Comparison of ENCODE assay signal across 8 cellular contexts in the genomic region with DNA sequence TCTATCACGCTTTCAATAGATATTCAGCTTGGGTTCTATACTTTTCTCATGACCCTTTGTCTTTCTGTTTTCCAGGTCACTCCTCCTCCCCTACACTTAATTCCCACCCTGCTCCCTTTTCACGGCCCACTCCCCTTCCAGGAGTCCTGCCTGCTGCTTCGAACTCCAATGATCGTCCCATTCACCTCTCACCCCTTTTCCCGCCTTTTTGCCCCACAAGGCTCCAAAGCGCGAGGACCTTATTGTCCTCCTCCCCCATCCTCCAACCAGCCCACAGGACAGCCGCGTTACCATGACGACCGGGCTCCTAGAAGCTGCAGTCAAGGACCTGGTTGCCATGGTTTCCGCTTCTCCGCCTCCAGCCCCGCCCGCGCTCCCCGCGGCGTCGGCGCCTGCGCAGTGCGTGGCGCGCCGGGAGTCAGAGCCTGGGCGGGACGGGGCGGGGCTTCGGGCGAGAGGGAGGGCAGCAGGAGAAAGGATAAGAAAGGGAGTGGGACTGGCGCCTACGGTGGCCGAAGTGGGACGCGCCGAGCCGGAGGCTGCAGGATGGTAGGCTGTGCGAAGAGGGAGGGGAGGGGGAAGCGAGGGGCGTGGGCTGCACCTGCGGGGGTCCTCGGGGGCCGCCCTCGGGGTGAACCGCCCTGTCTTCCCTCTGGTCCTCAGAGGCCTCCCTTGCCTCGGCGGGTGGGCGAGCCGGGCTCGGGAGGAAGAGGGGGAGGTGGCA. TPM values are rescaled to one million over a fixed set of nuclear protein-coding genes. Genes with fewer than 3 reads are reported as not detected.
DNase-seq lines count a peak whose midpoint lies in the region; ATAC-seq, FAIRE-seq and TF ChIP-seq lines count a peak whose summit lies in the region.

A gene (plus strand): TSS at position 508 of the 724 bp plus-strand sequence. CDS start 39 bp downstream, at position 547.

- H3K4me1 ChIP-seq in colonic mucosa = no peaks in the 10 kb centered on the region

- H3K27ac ChIP-seq in colonic mucosa = peak within 1 kb of the TSS; percentile 57

- POLR2A ChIA-PET in activated CD4-positive, alpha-beta T cell treated with anti-CD3 and anti-CD28 coated beads, Interleukin-2, amount 10 ng/mL, durations not matched to agents 7 days and 5 days (lab: Charles Lee) = interaction anchor here (1.0 kb wide), 1 partner anchor 98 kb away, joined by 4 read pairs; no protein-coding TSS in a partner anchor

- DNase-seq in AG10803 (ENCODE audit: low read depth) (peak; percentile 94), GM19239 (ENCODE audit: insufficient read length, low spot score) (peak; percentile 97), NCI-H526 (lab: John Stamatoyannopoulos, UW) (peak; percentile 95 to 98), colonic mucosa (peak; percentile 96), left colon (peak; percentile 94 to 95)
- DNase-seq in activated CD4-positive, alpha-beta T cell treated with anti-CD3 and anti-CD28 coated beads, Interleukin-2, amount 10 ng/mL, durations not matched to agents 7 days and 5 days = peak; percentile 96
- peak; percentile 94 for DNase-seq in stimulated activated CD4-positive, alpha-beta T cell treated with anti-CD3 and anti-CD28 coated beads, Interleukin-1b, Interleukin-23, amount 100 ng/mL, for 4 hours (ENCODE audit: low read depth in 2 of 2)

- peaks cover 5% of the 10 kb centered on the region for H3K36me3 ChIP-seq in colonic mucosa

- peak within 1 kb of the TSS; percentile 55 for H3K27ac Mint-ChIP-seq in activated CD4-positive, alpha-beta T cell treated with anti-CD3 and anti-CD28 coated beads, Interleukin-2, amount 10 ng/mL, durations not matched to agents 7 days and 5 days

- H3K9me3 Mint-ChIP-seq in activated CD4-positive, alpha-beta T cell treated with anti-CD3 and anti-CD28 coated beads, Interleukin-2, amount 10 ng/mL, durations not matched to agents 7 days and 5 days = no peaks in the 10 kb centered on the region

- CTCF ChIA-PET in activated CD4-positive, alpha-beta T cell treated with anti-CD3 and anti-CD28 coated beads, Interleukin-2, amount 10 ng/mL, durations not matched to agents 7 days and 5 days (lab: Charles Lee) = interaction anchor here (0.8 to 3.1 kb wide), 3 partner anchors 10 to 90 kb away, joined by 3 to 20 read pairs (median 4); no protein-coding TSS in a partner anchor

- peaks cover 9% of the 10 kb centered on the region for H3K36me3 Mint-ChIP-seq in activated CD4-positive, alpha-beta T cell treated with anti-CD3 and anti-CD28 coated beads, Interleukin-2, amount 10 ng/mL, durations not matched to agents 7 days and 5 days (ENCODE audit: low read depth)

- peak; percentile 93 for FAIRE-seq in GM19239 (lab: Jason Lieb, UNC)

- peaks cover 19% of the 10 kb centered on the region for H3K4me1 Mint-ChIP-seq in activated CD4-positive, alpha-beta T cell treated with anti-CD3 and anti-CD28 coated beads, Interleukin-2, amount 10 ng/mL, durations not matched to agents 7 days and 5 days

- H3K9me3 ChIP-seq in colonic mucosa = no peaks in the 10 kb centered on the region

- peaks cover 23% of the 10 kb centered on the region for H3K27me3 Mint-ChIP-seq in activated CD4-positive, alpha-beta T cell treated with anti-CD3 and anti-CD28 coated beads, Interleukin-2, amount 10 ng/mL, durations not matched to agents 7 days and 5 days

- peak within 1 kb of the TSS; percentile 82 for H3K4me3 Mint-ChIP-seq in activated CD4-positive, alpha-beta T cell treated with anti-CD3 and anti-CD28 coated beads, Interleukin-2, amount 10 ng/mL, durations not matched to agents 7 days and 5 days

- no peaks in the 10 kb centered on the region for H3K27me3 ChIP-seq in colonic mucosa

- H3K4me3 ChIP-seq in AG10803 (ENCODE audit: low read length) (peak within 1 kb of the TSS; percentile 84), colonic mucosa (peak within 1 kb of the TSS; percentile 95)

- no peak for TF ChIP-seq CTCF in AG10803 (conservative IDR thresholded peaks at IDR 0.05; ENCODE audit: low read length)
- no peak for TF ChIP-seq CTCF in colonic mucosa (IDR thresholded peaks at IDR 0.05)

- H3K9ac ChIP-seq in colonic mucosa (ENCODE audit: low read depth in 2 of 2, low read length in 2 of 2) = peak within 1 kb of the TSS; percentile 73 to 76

- intact Hi-C loops in colonic mucosa (cut with DNase I) (no loop called here), left colon (cut with DNase I, micrococcal nuclease) (no loop called here)

- peak; percentile 64 for ATAC-seq in HG03457 (IDR thresholded peaks at IDR 0.05; ENCODE audit: unreplicated experiment)
- peak; percentile 91 for ATAC-seq in left colon

RNA-seq across cellular contexts. Expression of the gene that starts here (rescaled TPM):
- total RNA-seq in activated CD4-positive, alpha-beta T cell treated with anti-CD3 and anti-CD28 coated beads, Interleukin-2, amount 10 ng/mL, durations not matched to agents 7 days and 5 days = 10 to 100 TPM; 37.9 to 48.2 TPM
- 100 to 1,000 TPM; 111 to 127 TPM for total RNA-seq in colonic mucosa
- total RNA-seq in left colon = 10 to 100 TPM; 70.5 to 84.8 TPM

Comparison
In these comparisons a context has a peak if more than half of its experiments do, and no peak if none do; other contexts are left out.
1. Peak in every context shown above with its lines: DNase-seq, ATAC-seq, H3K4me3 ChIP-seq and H3K27ac ChIP-seq.